Comparison of ENCODE assay signal across 8 cellular contexts in the genomic region with DNA sequence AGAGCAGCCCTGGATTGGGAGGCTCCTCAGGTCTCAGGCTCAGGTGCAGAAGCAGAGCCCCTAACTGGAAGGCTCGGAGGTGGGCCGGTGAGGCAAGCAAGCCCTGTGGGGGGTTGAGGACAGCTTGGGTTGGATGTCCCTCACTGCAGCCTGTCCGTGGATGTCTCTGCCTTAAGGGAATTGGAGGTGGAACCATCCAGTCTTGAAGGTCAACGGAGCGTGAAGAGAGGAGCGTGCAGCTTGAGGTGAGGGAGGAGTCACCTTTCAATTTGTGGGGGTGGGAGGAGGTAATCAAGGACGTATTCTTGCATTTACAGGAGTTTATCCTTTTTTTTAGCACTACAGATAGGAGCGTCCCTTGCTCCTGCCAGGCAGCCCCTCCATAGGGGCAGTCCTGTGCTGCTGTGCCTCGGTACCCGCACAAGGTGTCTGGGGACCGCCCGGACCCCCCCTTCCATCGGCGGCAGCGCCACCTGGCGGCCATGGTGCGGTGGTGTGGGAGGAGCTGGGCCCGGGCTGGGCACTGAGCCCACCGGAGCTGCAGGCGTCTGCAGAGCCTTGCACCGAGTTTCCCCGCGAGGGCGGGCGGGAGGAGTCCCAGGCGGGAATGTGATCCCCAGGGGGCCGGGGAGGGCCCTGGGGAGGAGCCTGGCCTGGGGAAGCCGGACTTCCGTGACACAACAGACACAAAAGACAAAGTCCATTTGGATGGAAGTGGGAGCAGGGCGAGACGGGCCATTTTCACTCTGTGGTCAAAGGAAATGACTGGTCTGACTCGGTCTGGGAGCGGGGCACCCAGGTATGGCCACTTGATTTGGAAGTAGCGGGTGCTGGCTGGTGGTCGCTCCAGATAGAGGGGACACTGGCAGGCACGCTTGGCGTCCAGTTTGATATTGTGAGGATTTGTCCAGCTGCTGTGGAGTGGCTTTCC. TPM values are rescaled to one million over a fixed set of nuclear protein-coding genes. Genes with fewer than 3 reads are reported as not detected.
DNase-seq lines count a peak whose midpoint lies in the region; ATAC-seq and TF ChIP-seq lines count a peak whose summit lies in the region.

No MANE protein-coding gene starts in this region.

- H3K79me2 ChIP-seq in HCT116 (ENCODE audit: insufficient read depth, low read length) = peaks cover 4% of the 10 kb centered on the region; the same call in 1 of the 2 replicates

- RAD21 ChIA-PET in HCT116 (lab: Charles Lee; ENCODE audit: low non-redundant PET in 1 of 2, low total read pairs in 2 of 2, uncharacterized antibody in 2 of 2, unreplicated experiment in 2 of 2) = interaction anchor here (0.6 to 1.3 kb wide), 7 partner anchors 9 to 167 kb away, joined by 3 to 6 read pairs (median 4); no protein-coding TSS in a partner anchor

- CTCF ChIA-PET in HCT116 (lab: Charles Lee) = interaction anchor here (0.6 to 4.2 kb wide), 37 partner anchors 8 to 394 kb away, joined by 3 to 74 read pairs (median 5); partner anchors contain the start of genes C1QL4, PRPH, SPATS2 and TMBIM6
- CTCF ChIA-PET in activated CD4-positive, alpha-beta memory T cell treated with anti-CD3 and anti-CD28 coated beads, Interleukin-2, amount 10 ng/mL, durations not matched to agents 7 days and 5 days (lab: Charles Lee) = interaction anchor here (0.6 to 9.4 kb wide), 36 partner anchors 8 to 276 kb away, joined by 3 to 161 read pairs (median 6); partner anchors contain the start of genes C1QL4, PRPF40B, PRPH and SPATS2

- peak in 2 of 3 experiments; percentile 88 to 96; a peak in 4 of 6 replicates for TF ChIP-seq CTCF in HCT116 (IDR thresholded peaks at IDR 0.05 in 2 of 3, conservative IDR thresholded peaks at IDR 0.05 in 1 of 3; ENCODE audit: borderline replicate concordance in 1 of 3, insufficient read depth in 1 of 3, low read depth in 2 of 3, low read length in 2 of 3)

- in situ Hi-C loops in Caki2 (cut with HindIII; ENCODE audit: low pct_unique_long_range_greater_than_20kb, low sequenced_read_pairs) = no loop called here

- peaks cover 71% of the 10 kb centered on the region for H3K27me3 Mint-ChIP-seq in activated CD4-positive, alpha-beta memory T cell treated with anti-CD3 and anti-CD28 coated beads, Interleukin-2, amount 10 ng/mL, durations not matched to agents 7 days and 5 days

- no peaks in the 10 kb centered on the region for H3K9me3 Mint-ChIP-seq in activated CD4-positive, alpha-beta memory T cell treated with anti-CD3 and anti-CD28 coated beads, Interleukin-2, amount 10 ng/mL, durations not matched to agents 7 days and 5 days

- peak; percentile 57 for TF ChIP-seq POLR2A in HCT116 (IDR thresholded peaks at IDR 0.05; ENCODE audit: borderline replicate concordance, extremely low read depth, insufficient read depth, insufficient read length)

- H3K4me3 Mint-ChIP-seq in activated CD4-positive, alpha-beta memory T cell treated with anti-CD3 and anti-CD28 coated beads, Interleukin-2, amount 10 ng/mL, durations not matched to agents 7 days and 5 days = peak overlapping the region; percentile 57

- peak overlapping the region; percentile 79 for H3K9ac ChIP-seq in HCT116 (ENCODE audit: low read length)

- H3K4me3 ChIP-seq in HCT116 (replicated peaks in 1 of 2; ENCODE audit: low read depth in 1 of 2, low read length in 2 of 2) = peak overlapping the region; percentile 73 to 80

- peaks cover 34% of the 10 kb centered on the region for H3K4me1 Mint-ChIP-seq in activated CD4-positive, alpha-beta memory T cell treated with anti-CD3 and anti-CD28 coated beads, Interleukin-2, amount 10 ng/mL, durations not matched to agents 7 days and 5 days

- H3K9me2 ChIP-seq in HCT116 (ENCODE audit: insufficient read depth) = no peaks in the 10 kb centered on the region

- H4K20me1 ChIP-seq in HCT116 (ENCODE audit: insufficient read depth) = no peaks in the 10 kb centered on the region

- H3K27me3 ChIP-seq in HCT116 (ENCODE audit: insufficient read depth, low read length) = no peaks in the 10 kb centered on the region

- H3K36me3 Mint-ChIP-seq in activated CD4-positive, alpha-beta memory T cell treated with anti-CD3 and anti-CD28 coated beads, Interleukin-2, amount 10 ng/mL, durations not matched to agents 7 days and 5 days (ENCODE audit: low read depth) = no peaks in the 10 kb centered on the region

- BruUV-seq in HCT116 (replicated peaks; lab: Mats Ljungman, UMichigan) = no TSS peak

- peak overlapping the region; percentile 80 for H3K27ac ChIP-seq in HCT116 (ENCODE audit: low read depth, low read length)

- intact Hi-C loops in HCT116 (cut with micrococcal nuclease) = no loop called here

- DNase-seq in Caki2 (ENCODE audit: low read depth) = peak; percentile 93
- peak; percentile 89 for DNase-seq in HCT116 (ENCODE audit: low read depth, low spot score)
- DNase-seq in NCI-H446 (lab: John Stamatoyannopoulos, UW) = peak; percentile 54 to 89
- peak; percentile 80 for DNase-seq in activated CD4-positive, alpha-beta memory T cell treated with anti-CD3 and anti-CD28 coated beads, Interleukin-2, amount 10 ng/mL, durations not matched to agents 7 days and 5 days
- DNase-seq in ecto neural progenitor cell (ENCODE audit: low spot score) = peak; percentile 96
- DNase-seq in lung microvascular endothelial cell (ENCODE audit: low read depth in 2 of 2) = peak; percentile 66 to 84
- DNase-seq in stimulated activated CD4-positive, alpha-beta T cell treated with anti-CD3 and anti-CD28 coated beads, TNF-alpha, amount 100 ng/mL, for 24 hours (ENCODE audit: low read depth in 3 of 3) = peak; percentile 60 to 72 (median 66)
- no peak for DNase-seq in SKM-1 (lab: John Stamatoyannopoulos, UW; ENCODE audit: unreplicated experiment)

- peaks cover 0 to 11% of the 10 kb centered on the region in 2 experiments; a peak in 2 of 4 replicates for H3K36me3 ChIP-seq in HCT116 (ENCODE audit: control insufficient read depth in 1 of 2, insufficient read depth in 2 of 2, low read length in 2 of 2)

- peak overlapping the region; percentile 88 for H3K4me2 ChIP-seq in HCT116 (ENCODE audit: low read length)

- peaks cover 37 to 47% of the 10 kb centered on the region in 2 experiments for H3K4me1 ChIP-seq in HCT116 (ENCODE audit: control insufficient read depth in 1 of 2, insufficient read depth in 2 of 2, low read length in 2 of 2)

- H2AFZ ChIP-seq in HCT116 (ENCODE audit: low read depth, low read length, poor library complexity, severe bottlenecking) = peak overlapping the region; percentile 72

- TF ChIP-seq RAD21 in HCT116 (IDR thresholded peaks at IDR 0.05; ENCODE audit: low read depth) = no peak

- H3K9me3 ChIP-seq in HCT116 (ENCODE audit: control insufficient read depth in 1 of 2, insufficient read depth in 1 of 2, low read depth in 1 of 2, low read length in 2 of 2) = no peaks in the 10 kb centered on the region

- peak; percentile 95 for ATAC-seq in HCT116

- POLR2A ChIA-PET in HCT116 (lab: Charles Lee) = interaction anchor here (0.6 to 2.7 kb wide), 13 partner anchors 10 to 1870 kb away, joined by 3 to 16 read pairs (median 3); partner anchors contain the start of genes POU6F1 and SPATS2
- POLR2A ChIA-PET in activated CD4-positive, alpha-beta memory T cell treated with anti-CD3 and anti-CD28 coated beads, Interleukin-2, amount 10 ng/mL, durations not matched to agents 7 days and 5 days (lab: Charles Lee) = interaction anchor here (0.6 to 2.0 kb wide), 6 partner anchors 12 to 58 kb away, joined by 3 to 12 read pairs (median 6); partner anchors contain the start of genes PRPH and SPATS2

- H3K27ac Mint-ChIP-seq in activated CD4-positive, alpha-beta memory T cell treated with anti-CD3 and anti-CD28 coated beads, Interleukin-2, amount 10 ng/mL, durations not matched to agents 7 days and 5 days = no peak overlapping the region

TF ChIP-seq in HCT116, 20 proteins besides CTCF, POLR2A, EP300 and RAD21 (continues in another document):
- TF ChIP-seq MAX (IDR thresholded peaks at IDR 0.05) (no peak), FOSL1 (IDR thresholded peaks at IDR 0.05; ENCODE audit: low read depth) (no peak), POLR2AphosphoS5 (IDR thresholded peaks at IDR 0.05; ENCODE audit: low read depth, low read length) (peak; percentile 94), ZNF274 (IDR thresholded peaks at IDR 0.05; ENCODE audit: low read depth, low read length) (no peak)

RNA-seq across cellular contexts. Expression of gene DNAJC22, which starts 0.9 kb away (rescaled TPM):
- 22.0 and 23.6 TPM in 2 replicates for total RNA-seq in Caki2 (2014; rRNA removed; shearing (Covaris generic); ENCODE audit: low replicate concordance)
- total RNA-seq in HCT116 (2021; ENCODE audit: unreplicated experiment) = 27.7 TPM
- 9.8 and 12.1 TPM in 2 replicates for polyA plus RNA-seq in HCT116 (2012)
- under 1 TPM in 1 of 2 experiments, not detected in 1; 0.05 TPM for total RNA-seq in activated CD4-positive, alpha-beta memory T cell treated with anti-CD3 and anti-CD28 coated beads, Interleukin-2, amount 10 ng/mL, durations not matched to agents 7 days and 5 days
- total RNA-seq in lung microvascular endothelial cell = 0.40 and 0.87 TPM in 2 replicates

RNA-seq across cellular contexts. Expression of gene C1QL4, which starts 10.6 kb away (rescaled TPM):
- total RNA-seq in Caki2 (2014; rRNA removed; shearing (Covaris generic); ENCODE audit: low replicate concordance) = 25.7 and 31.2 TPM in 2 replicates
- total RNA-seq in HCT116 (2021; ENCODE audit: unreplicated experiment) (8.1 TPM), lung microvascular endothelial cell (not detected in 2 replicates)
- polyA plus RNA-seq in HCT116 (2012) = 6.4 and 8.2 TPM in 2 replicates
- total RNA-seq in activated CD4-positive, alpha-beta memory T cell treated with anti-CD3 and anti-CD28 coated beads, Interleukin-2, amount 10 ng/mL, durations not matched to agents 7 days and 5 days = not detected

RNA-seq across cellular contexts. Expression of gene SPATS2, which starts 19.7 kb away (rescaled TPM):
- total RNA-seq in Caki2 (2014; rRNA removed; shearing (Covaris generic); ENCODE audit: low replicate concordance) = 63.0 and 91.4 TPM in 2 replicates
- total RNA-seq in HCT116 (2021; ENCODE audit: unreplicated experiment) (74.2 TPM), lung microvascular endothelial cell (11.7 and 18.3 TPM in 2 replicates)
- polyA plus RNA-seq in HCT116 (2012) = 47.6 and 54.1 TPM in 2 replicates
- total RNA-seq in activated CD4-positive, alpha-beta memory T cell treated with anti-CD3 and anti-CD28 coated beads, Interleukin-2, amount 10 ng/mL, durations not matched to agents 7 days and 5 days = 10 to 100 TPM; 12.3 to 15.6 TPM

RNA-seq across cellular contexts. Expression of gene TROAP, which starts 24.5 kb away (rescaled TPM):
- 12.0 and 41.5 TPM in 2 replicates for total RNA-seq in Caki2 (2014; rRNA removed; shearing (Covaris generic); ENCODE audit: low replicate concordance)
- total RNA-seq in HCT116 (2021; ENCODE audit: unreplicated experiment) (99.1 TPM), lung microvascular endothelial cell (1.6 and 8.9 TPM in 2 replicates)
- polyA plus RNA-seq in HCT116 (2012) = 96.2 and 124 TPM in 2 replicates
- total RNA-seq in activated CD4-positive, alpha-beta memory T cell treated with anti-CD3 and anti-CD28 coated beads, Interleukin-2, amount 10 ng/mL, durations not matched to agents 7 days and 5 days = 10 to 100 TPM; 75.1 to 79.5 TPM

RNA-seq across cellular contexts. Expression of gene PRPH, which starts 52.6 kb away (rescaled TPM):
- 7.8 TPM in 1 of 2 replicates, not detected in the other for total RNA-seq in Caki2 (2014; rRNA removed; shearing (Covaris generic); ENCODE audit: low replicate concordance)
- total RNA-seq in HCT116 (2021; ENCODE audit: unreplicated experiment) (6.7 TPM), lung microvascular endothelial cell (not detected in 2 replicates)
- polyA plus RNA-seq in HCT116 (2012) = 13.6 and 17.7 TPM in 2 replicates
- under 1 TPM in 1 of 2 experiments, not detected in 1; 0.38 TPM for total RNA-seq in activated CD4-positive, alpha-beta memory T cell treated with anti-CD3 and anti-CD28 coated beads, Interleukin-2, amount 10 ng/mL, durations not matched to agents 7 days and 5 days

Comparison
In these comparisons a context has a peak if more than half of its experiments do, and no peak if none do; other contexts are left out.
1. RNA of gene DNAJC22, which starts 0.9 kb away (total RNA-seq): 27.7 TPM in HCT116 (single experiment) and 22.0 to 23.6 TPM in Caki2; 0.40 to 0.87 TPM in lung microvascular endothelial cell and 0.05 TPM in activated CD4-positive, alpha-beta memory T cell treated with anti-CD3 and anti-CD28 coated beads, Interleukin-2, amount 10 ng/mL, durations not matched to agents 7 days and 5 days; every median in the first group is over 10 times any median in the second.